ENCODE assay signal across 12 cellular contexts in the genomic region with DNA sequence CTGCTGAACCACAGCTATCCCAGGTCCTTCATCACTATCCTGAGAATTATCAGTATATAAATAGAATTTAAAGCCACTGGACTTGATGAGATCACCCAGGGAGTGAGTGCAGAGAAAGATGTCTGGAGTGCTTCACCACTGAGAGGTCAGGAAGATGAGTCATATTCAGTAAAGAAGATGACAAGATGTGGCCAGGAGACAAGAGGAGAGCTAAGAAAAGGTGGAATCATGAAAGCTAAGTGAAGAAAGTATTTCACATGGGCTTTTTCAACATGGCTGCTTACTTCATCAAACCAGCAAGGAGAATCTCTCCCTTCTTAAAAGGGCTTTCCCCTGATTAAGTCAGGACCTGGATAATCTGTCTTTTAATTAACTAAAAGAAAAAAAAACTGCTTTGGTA. TPM values are rescaled to one million over a fixed set of nuclear protein-coding genes. Genes with fewer than 3 reads are reported as not detected.
A peak's percentile ranks its signal among the peaks of the same experiment; 100 is the strongest.
DNase-seq lines count a peak whose midpoint lies in the region; ATAC-seq and TF ChIP-seq lines count a peak whose summit lies in the region.
"Had no signal": no experiment of that assay in that cellular context is flagged by ENCODE, and none has a peak within 500 bp of the region (broad histone marks: within the 10 kb centered on the region; RNA-seq: fewer than 3 reads in every experiment).

No MANE protein-coding gene starts in this region.

- TF ChIP-seq CTCF in RWPE1 (conservative IDR thresholded peaks at IDR 0.05; ENCODE audit: low read depth) (no peak), epithelial cell of esophagus (IDR thresholded peaks at IDR 0.05; ENCODE audit: insufficient read depth, low read depth, low read length, missing control alignments) (no peak), PC-9 (conservative IDR thresholded peaks at IDR 0.05) (no peak)

- DNase-seq in SIG-M5 treated with dmso at 0.1 percent for 504 hours (lab: John Stamatoyannopoulos, UW; ENCODE audit: unreplicated experiment) = peak; percentile 15
- DNase-seq in SIG-M5 (lab: John Stamatoyannopoulos, UW) = no peak
- DNase-seq in RWPE1 (ENCODE audit: low spot score) = peak; percentile 37
- peak; percentile 62 for DNase-seq in epithelial cell of esophagus (ENCODE audit: low read depth)
- DNase-seq in stimulated activated effector memory CD8-positive, alpha-beta T cell treated with anti-CD3 and anti-CD28 coated beads, Interleukin-12 subunit alpha, Interleukin-12 subunit beta, amount 100 ng/mL, for 72 hours (ENCODE audit: low spot score in 2 of 2) = no peak
- no peak for DNase-seq in NCI-H748 (lab: John Stamatoyannopoulos, UW; ENCODE audit: unreplicated experiment)
- DNase-seq in T-helper 17 cell = no peak
- no peak for DNase-seq in PC-9
- DNase-seq: activated naive CD8-positive, alpha-beta T cell treated with anti-CD3 and anti-CD28 coated beads, Interleukin-2, amount 50 U/mL, for 24 hours; kidney; NCI-H2171 had no signal

- intact Hi-C loops in PC-9 (cut with micrococcal nuclease; ENCODE audit: unreplicated experiment) = no loop called here

- H3K36me3 Mint-ChIP-seq in stimulated activated effector memory CD8-positive, alpha-beta T cell treated with anti-CD3 and anti-CD28 coated beads, Interleukin-12 subunit alpha, Interleukin-12 subunit beta, amount 100 ng/mL, for 72 hours = no peaks in the 10 kb centered on the region
- H3K36me3 Mint-ChIP-seq in T-helper 17 cell (ENCODE audit: low read depth) = no peaks in the 10 kb centered on the region

- BruUV-seq in PC-9 (replicated peaks; lab: Mats Ljungman, UMichigan) = no TSS peak

- no peaks in the 10 kb centered on the region for H3K79me2 ChIP-seq in PC-9 (ENCODE audit: low read depth)

- no peaks in the 10 kb centered on the region for H4K20me1 ChIP-seq in PC-9 (ENCODE audit: insufficient read depth)

- H3K9me3 ChIP-seq in T-helper 17 cell (ENCODE audit: control insufficient read depth, low read length, poor library complexity, severe bottlenecking) (no peaks in the 10 kb centered on the region), PC-9 (ENCODE audit: insufficient read depth, low read depth) (no peaks in the 10 kb centered on the region)

- ATAC-seq in stimulated activated effector memory CD8-positive, alpha-beta T cell treated with anti-CD3 and anti-CD28 coated beads, Interleukin-12 subunit alpha, Interleukin-12 subunit beta, amount 100 ng/mL, for 72 hours = peak; percentile 70
- no peak for ATAC-seq in T-helper 17 cell
- ATAC-seq: activated naive CD8-positive, alpha-beta T cell treated with anti-CD3 and anti-CD28 coated beads, Interleukin-2, amount 50 U/mL, for 24 hours had no signal

- no peaks in the 10 kb centered on the region for H3F3A ChIP-seq in PC-9 (ENCODE audit: insufficient read depth, low read depth)

- no peaks in the 10 kb centered on the region for H3K36me3 ChIP-seq in PC-9 (ENCODE audit: low read depth)

- H2AFZ ChIP-seq in PC-9 = no peak overlapping the region

- no peaks in the 10 kb centered on the region for H3K4me1 Mint-ChIP-seq in stimulated activated effector memory CD8-positive, alpha-beta T cell treated with anti-CD3 and anti-CD28 coated beads, Interleukin-12 subunit alpha, Interleukin-12 subunit beta, amount 100 ng/mL, for 72 hours
- H3K4me1 Mint-ChIP-seq in T-helper 17 cell = no peaks in the 10 kb centered on the region
- H3K4me1 Mint-ChIP-seq: activated naive CD8-positive, alpha-beta T cell treated with anti-CD3 and anti-CD28 coated beads, Interleukin-2, amount 50 U/mL, for 24 hours had no signal

- no peak overlapping the region for H3K27ac ChIP-seq in RWPE1
- H3K27ac ChIP-seq in PC-9 = no peak overlapping the region
- H3K27ac ChIP-seq: SK-N-MC had no signal

- no peaks in the 10 kb centered on the region for H3K9me2 ChIP-seq in PC-9 (ENCODE audit: insufficient read depth)

- no peaks in the 10 kb centered on the region for H3K4me1 ChIP-seq in PC-9 (replicated peaks; ENCODE audit: insufficient read depth)

- H3K4me3 ChIP-seq in epithelial cell of esophagus (ENCODE audit: low read length) (no peak overlapping the region), PC-9 (no peak overlapping the region)
- H3K4me3 ChIP-seq: SK-N-MC had no signal

- no peak overlapping the region for H3K27ac Mint-ChIP-seq in stimulated activated effector memory CD8-positive, alpha-beta T cell treated with anti-CD3 and anti-CD28 coated beads, Interleukin-12 subunit alpha, Interleukin-12 subunit beta, amount 100 ng/mL, for 72 hours
- no peak overlapping the region for H3K27ac Mint-ChIP-seq in T-helper 17 cell
- H3K27ac Mint-ChIP-seq: activated naive CD8-positive, alpha-beta T cell treated with anti-CD3 and anti-CD28 coated beads, Interleukin-2, amount 50 U/mL, for 24 hours had no signal

- POLR2A ChIA-PET in RWPE1 (lab: Yijun Ruan, JAX; ENCODE audit: low non-redundant PET) = no interaction called here
- POLR2A ChIA-PET in PC-9 (lab: Charles Lee; ENCODE audit: unreplicated experiment) = no interaction called here

- H3K27me3 Mint-ChIP-seq in T-helper 17 cell = peaks cover 12% of the 10 kb centered on the region

- no peak overlapping the region for H3K4me2 ChIP-seq in PC-9

- H3K27me3 ChIP-seq in PC-9 (ENCODE audit: insufficient read depth, low read depth) = no peaks in the 10 kb centered on the region

- no peak overlapping the region for H3K4me3 Mint-ChIP-seq in stimulated activated effector memory CD8-positive, alpha-beta T cell treated with anti-CD3 and anti-CD28 coated beads, Interleukin-12 subunit alpha, Interleukin-12 subunit beta, amount 100 ng/mL, for 72 hours
- no peak overlapping the region for H3K4me3 Mint-ChIP-seq in T-helper 17 cell
- H3K4me3 Mint-ChIP-seq: activated naive CD8-positive, alpha-beta T cell treated with anti-CD3 and anti-CD28 coated beads, Interleukin-2, amount 50 U/mL, for 24 hours had no signal

- CTCF ChIA-PET in RWPE1 (lab: Yijun Ruan, JAX) = no interaction called here
- CTCF ChIA-PET in PC-9 (lab: Charles Lee) = no interaction called here

- peaks cover 3% of the 10 kb centered on the region for H3K9me3 Mint-ChIP-seq in stimulated activated effector memory CD8-positive, alpha-beta T cell treated with anti-CD3 and anti-CD28 coated beads, Interleukin-12 subunit alpha, Interleukin-12 subunit beta, amount 100 ng/mL, for 72 hours

RNA-seq across cellular contexts. Expression of a gene that starts 9.1 kb away (rescaled TPM):
- total RNA-seq in T-helper 17 cell (10 to 100 TPM in 1 of 2 donors, 1 to 10 TPM in 1; 3.5 to 81.0 TPM), PC-9 (2021) (2.7 and 2.9 TPM in 2 replicates)

Comparison
In these comparisons a context has a peak if more than half of its experiments do, and no peak if none do; other contexts are left out.
1. DNase-seq: peak in SIG-M5 treated with dmso at 0.1 percent for 504 hours (single experiment), RWPE1 (single experiment) and epithelial cell of esophagus (single experiment); none in SIG-M5 (single experiment), stimulated activated effector memory CD8-positive, alpha-beta T cell treated with anti-CD3 and anti-CD28 coated beads, Interleukin-12 subunit alpha, Interleukin-12 subunit beta, amount 100 ng/mL, for 72 hours (0 of 2), NCI-H748 (single experiment), T-helper 17 cell (0 of 3) and PC-9 (0 of 2).